Comparison of ENCODE assay signal across 1 cellular context in the genomic region with DNA sequence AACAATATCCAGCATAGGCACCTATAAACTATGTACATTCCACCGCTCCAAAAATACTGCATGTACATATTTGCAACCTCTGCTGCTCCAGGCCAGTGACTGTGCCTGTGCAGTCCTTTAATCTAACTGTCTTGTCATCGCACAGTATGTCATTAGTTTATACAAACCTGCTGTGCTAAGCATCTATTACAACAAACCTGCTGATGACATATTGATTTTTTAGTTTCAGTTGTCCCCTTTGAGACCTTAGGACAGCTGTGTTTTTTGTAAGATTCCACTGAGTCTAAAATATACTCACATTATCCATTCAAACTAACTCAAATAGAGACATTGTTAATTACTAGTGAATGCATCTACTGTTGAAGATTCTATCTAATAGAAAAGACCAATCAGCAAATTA.
TF ChIP-seq lines count a peak whose summit lies in the region.

No MANE protein-coding gene starts in this region.

TF ChIP-seq in SK-N-SH, 30 proteins besides CTCF, POLR2A, EP300 and RAD21 (continued from another document):
- TF ChIP-seq, protein P1, sequence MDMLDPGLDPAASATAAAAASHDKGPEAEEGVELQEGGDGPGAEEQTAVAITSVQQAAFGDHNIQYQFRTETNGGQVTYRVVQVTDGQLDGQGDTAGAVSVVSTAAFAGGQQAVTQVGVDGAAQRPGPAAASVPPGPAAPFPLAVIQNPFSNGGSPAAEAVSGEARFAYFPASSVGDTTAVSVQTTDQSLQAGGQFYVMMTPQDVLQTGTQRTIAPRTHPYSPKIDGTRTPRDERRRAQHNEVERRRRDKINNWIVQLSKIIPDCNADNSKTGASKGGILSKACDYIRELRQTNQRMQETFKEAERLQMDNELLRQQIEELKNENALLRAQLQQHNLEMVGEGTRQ (IDR thresholded peaks at IDR 0.05; ENCODE audit: borderline replicate concordance, low read depth, low read length): no peak
- TF ChIP-seq SIN3A (IDR thresholded peaks at IDR 0.05; ENCODE audit: borderline replicate concordance, low read depth, low read length): no peak
- TF ChIP-seq POLR2AphosphoS5 (IDR thresholded peaks at IDR 0.05; ENCODE audit: low read depth, low read length): no peak
- TF ChIP-seq, protein P2, sequence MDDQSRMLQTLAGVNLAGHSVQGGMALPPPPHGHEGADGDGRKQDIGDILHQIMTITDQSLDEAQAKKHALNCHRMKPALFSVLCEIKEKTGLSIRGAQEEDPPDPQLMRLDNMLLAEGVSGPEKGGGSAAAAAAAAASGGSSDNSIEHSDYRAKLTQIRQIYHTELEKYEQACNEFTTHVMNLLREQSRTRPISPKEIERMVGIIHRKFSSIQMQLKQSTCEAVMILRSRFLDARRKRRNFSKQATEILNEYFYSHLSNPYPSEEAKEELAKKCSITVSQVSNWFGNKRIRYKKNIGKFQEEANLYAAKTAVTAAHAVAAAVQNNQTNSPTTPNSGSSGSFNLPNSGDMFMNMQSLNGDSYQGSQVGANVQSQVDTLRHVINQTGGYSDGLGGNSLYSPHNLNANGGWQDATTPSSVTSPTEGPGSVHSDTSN (IDR thresholded peaks at IDR 0.05): no peak
- TF ChIP-seq, protein P3, sequence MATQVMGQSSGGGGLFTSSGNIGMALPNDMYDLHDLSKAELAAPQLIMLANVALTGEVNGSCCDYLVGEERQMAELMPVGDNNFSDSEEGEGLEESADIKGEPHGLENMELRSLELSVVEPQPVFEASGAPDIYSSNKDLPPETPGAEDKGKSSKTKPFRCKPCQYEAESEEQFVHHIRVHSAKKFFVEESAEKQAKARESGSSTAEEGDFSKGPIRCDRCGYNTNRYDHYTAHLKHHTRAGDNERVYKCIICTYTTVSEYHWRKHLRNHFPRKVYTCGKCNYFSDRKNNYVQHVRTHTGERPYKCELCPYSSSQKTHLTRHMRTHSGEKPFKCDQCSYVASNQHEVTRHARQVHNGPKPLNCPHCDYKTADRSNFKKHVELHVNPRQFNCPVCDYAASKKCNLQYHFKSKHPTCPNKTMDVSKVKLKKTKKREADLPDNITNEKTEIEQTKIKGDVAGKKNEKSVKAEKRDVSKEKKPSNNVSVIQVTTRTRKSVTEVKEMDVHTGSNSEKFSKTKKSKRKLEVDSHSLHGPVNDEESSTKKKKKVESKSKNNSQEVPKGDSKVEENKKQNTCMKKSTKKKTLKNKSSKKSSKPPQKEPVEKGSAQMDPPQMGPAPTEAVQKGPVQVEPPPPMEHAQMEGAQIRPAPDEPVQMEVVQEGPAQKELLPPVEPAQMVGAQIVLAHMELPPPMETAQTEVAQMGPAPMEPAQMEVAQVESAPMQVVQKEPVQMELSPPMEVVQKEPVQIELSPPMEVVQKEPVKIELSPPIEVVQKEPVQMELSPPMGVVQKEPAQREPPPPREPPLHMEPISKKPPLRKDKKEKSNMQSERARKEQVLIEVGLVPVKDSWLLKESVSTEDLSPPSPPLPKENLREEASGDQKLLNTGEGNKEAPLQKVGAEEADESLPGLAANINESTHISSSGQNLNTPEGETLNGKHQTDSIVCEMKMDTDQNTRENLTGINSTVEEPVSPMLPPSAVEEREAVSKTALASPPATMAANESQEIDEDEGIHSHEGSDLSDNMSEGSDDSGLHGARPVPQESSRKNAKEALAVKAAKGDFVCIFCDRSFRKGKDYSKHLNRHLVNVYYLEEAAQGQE (IDR thresholded peaks at IDR 0.05; ENCODE audit: low read depth, low read length): no peak
